ENCODE assay signal across 8 cellular contexts in the genomic region with DNA sequence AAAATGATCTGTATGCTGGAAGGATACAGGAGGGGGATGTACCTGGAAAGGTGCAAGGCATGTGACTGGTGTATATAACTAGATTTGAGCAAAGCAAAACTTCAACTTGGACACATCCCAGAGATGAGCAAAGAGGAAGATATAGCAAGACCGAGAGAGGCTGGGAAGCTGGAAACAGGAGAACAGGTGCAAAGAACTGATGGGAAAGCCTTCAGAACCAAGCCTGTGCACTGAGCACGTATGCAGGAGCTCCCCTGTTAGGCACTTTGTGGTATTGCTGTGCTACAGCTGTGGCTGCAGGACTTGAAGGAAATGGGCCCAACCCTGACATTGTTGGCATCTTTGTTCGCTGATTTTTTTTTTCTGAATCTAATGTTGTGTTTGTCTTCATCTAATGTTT.
DNase-seq lines count a peak whose midpoint lies in the region; ATAC-seq and TF ChIP-seq lines count a peak whose summit lies in the region.

No MANE protein-coding gene starts in this region.

- peak; percentile 45 for TF ChIP-seq RAD21 in neural cell (conservative IDR thresholded peaks at IDR 0.05)

- TF ChIP-seq EP300 in neural cell (conservative IDR thresholded peaks at IDR 0.05; ENCODE audit: poor library complexity, severe bottlenecking) = no peak

- H3K4me2 ChIP-seq in Loucy (ENCODE audit: low read depth, low read length, poor library complexity, severe bottlenecking) = no peak overlapping the region
- H3K4me2 ChIP-seq in neural cell (ENCODE audit: low read length) = no peak overlapping the region

- DNase-seq in NCI-H1105 treated with DMSO at 0.1 percent for 48 hours (lab: John Stamatoyannopoulos, UW) (peak; percentile 35), NCI-H1105 (lab: John Stamatoyannopoulos, UW) (no peak), astrocyte of the cerebellum (ENCODE audit: low read depth) (no peak), foreskin melanocyte (no peak), epidermal melanocyte (ENCODE audit: insufficient read length, low spot score) (no peak)

- H3K36me3 ChIP-seq in Loucy (ENCODE audit: insufficient read depth, low read length) (no peaks in the 10 kb centered on the region), neural cell (ENCODE audit: insufficient read depth, low read length) (no peaks in the 10 kb centered on the region)

- no peak overlapping the region for H3K4me3 ChIP-seq in Loucy (ENCODE audit: low read length, poor library complexity, severe bottlenecking)
- no peak overlapping the region for H3K4me3 ChIP-seq in astrocyte of the cerebellum (ENCODE audit: low read depth, low read length)
- H3K4me3 ChIP-seq in neural cell (ENCODE audit: low read length) = no peak overlapping the region

- no peaks in the 10 kb centered on the region for H4K20me1 ChIP-seq in Loucy (ENCODE audit: insufficient read depth, low read length, poor library complexity, severe bottlenecking)
- H4K20me1 ChIP-seq in neural cell (ENCODE audit: insufficient read depth) = no peaks in the 10 kb centered on the region

- peaks cover 8% of the 10 kb centered on the region for H3K4me1 ChIP-seq in Loucy (ENCODE audit: insufficient read depth, low read length, poor library complexity, severe bottlenecking)

- no peak overlapping the region for H2AFZ ChIP-seq in Loucy (ENCODE audit: low read length)
- H2AFZ ChIP-seq in neural cell (ENCODE audit: low read depth, low read length) = no peak overlapping the region

- H3K27me3 ChIP-seq in Loucy (ENCODE audit: insufficient read depth, low read length, poor library complexity, severe bottlenecking) (no peaks in the 10 kb centered on the region), neural cell (ENCODE audit: insufficient read depth, low read depth, low read length) (no peaks in the 10 kb centered on the region)

- H3K9ac ChIP-seq in Loucy (ENCODE audit: low read depth, low read length, poor library complexity, severe bottlenecking) = no peak overlapping the region
- H3K9ac ChIP-seq in neural cell (ENCODE audit: low read length) = no peak overlapping the region

- no peak for ATAC-seq in HG03039 (IDR thresholded peaks at IDR 0.05; ENCODE audit: unreplicated experiment)

- in situ Hi-C loops in astrocyte of the cerebellum (cut with HindIII; ENCODE audit: low sequenced_read_pairs) = no loop called here

- H3K27ac ChIP-seq in neural cell (ENCODE audit: low read length) = no peak overlapping the region

- no peaks in the 10 kb centered on the region for H3K9me2 ChIP-seq in Loucy (replicated peaks; ENCODE audit: low read depth, low read length)
- no peaks in the 10 kb centered on the region for H3K9me2 ChIP-seq in neural cell (ENCODE audit: insufficient read depth, low read length)

- H3F3A ChIP-seq in Loucy (ENCODE audit: low read depth) (no peaks in the 10 kb centered on the region), neural cell (ENCODE audit: insufficient read depth, low read length, poor library complexity, severe bottlenecking) (no peaks in the 10 kb centered on the region)

- no peaks in the 10 kb centered on the region for H3K9me3 ChIP-seq in Loucy (ENCODE audit: insufficient read depth, low read depth, low read length)
- H3K9me3 ChIP-seq in neural cell (ENCODE audit: low read length) = no peaks in the 10 kb centered on the region

- no peaks in the 10 kb centered on the region for H3K79me2 ChIP-seq in Loucy (ENCODE audit: insufficient read depth, low read length)
- no peaks in the 10 kb centered on the region for H3K79me2 ChIP-seq in neural cell (replicated peaks; ENCODE audit: insufficient read depth, low read length)

- peak; percentile 70 for TF ChIP-seq CTCF in Loucy (conservative IDR thresholded peaks at IDR 0.05; ENCODE audit: low read length)
- TF ChIP-seq CTCF in astrocyte of the cerebellum (IDR thresholded peaks at IDR 0.05; ENCODE audit: low read depth, low read length, missing control alignments) = peak; percentile 54
- peak; percentile 34 for TF ChIP-seq CTCF in neural cell (IDR thresholded peaks at IDR 0.05; ENCODE audit: poor library complexity, severe bottlenecking)

TF ChIP-seq in neural cell, 6 proteins besides CTCF, POLR2A, EP300 and RAD21:
- TF ChIP-seq SMC3 (conservative IDR thresholded peaks at IDR 0.05; ENCODE audit: poor library complexity) = peak; percentile 38
- no peak for TF ChIP-seq EZH2 (IDR thresholded peaks at IDR 0.05; ENCODE audit: borderline replicate concordance, insufficient read depth, low read length, poor library complexity, severe bottlenecking)
TF ChIP-seq in neural cell: peak in this region for 1.
